2 cellular contexts compared by ENCODE assay signal in genomic region chr7:80500325-80500724, GRCh38.
TF ChIP-seq lines count a peak whose summit lies in the region.

No MANE protein-coding gene starts in this region.

TF ChIP-seq in IMR-90, 13 proteins besides CTCF, POLR2A, EP300 and RAD21:
- TF ChIP-seq CEBPB (IDR thresholded peaks at IDR 0.05; ENCODE audit: low read depth, low read length) (no peak), FOS (IDR thresholded peaks at IDR 0.05; ENCODE audit: low read depth, low read length) (no peak), NFE2L2 (IDR thresholded peaks at IDR 0.05; ENCODE audit: low read depth, low read length) (no peak), ELK1 (IDR thresholded peaks at IDR 0.05; ENCODE audit: borderline replicate concordance, low read depth, low read length) (no peak), USF2 (IDR thresholded peaks at IDR 0.05; ENCODE audit: low read depth, low read length) (no peak), CHD1 (IDR thresholded peaks at IDR 0.05; ENCODE audit: low read depth, low read length) (no peak), RCOR1 (IDR thresholded peaks at IDR 0.05; ENCODE audit: insufficient replicate concordance, low read length) (no peak), MAZ (IDR thresholded peaks at IDR 0.05; ENCODE audit: borderline replicate concordance, low read depth, low read length) (no peak), MXI1 (IDR thresholded peaks at IDR 0.05; ENCODE audit: borderline replicate concordance, low read depth, low read length) (no peak), BHLHE40 (IDR thresholded peaks at IDR 0.05; ENCODE audit: low read depth, low read length) (no peak), RFX5 (IDR thresholded peaks at IDR 0.05; ENCODE audit: low read depth, low read length) (no peak), SMC3 (IDR thresholded peaks at IDR 0.05; ENCODE audit: low read depth, low read length) (no peak), MAFK (IDR thresholded peaks at IDR 0.05; ENCODE audit: low read depth, low read length) (no peak)

TF ChIP-seq in GM12891, 5 proteins besides CTCF, POLR2A, EP300 and RAD21:
- TF ChIP-seq POLR2AphosphoS5 (IDR thresholded peaks at IDR 0.05; ENCODE audit: low read depth, low read length) (no peak), TAF1 (IDR thresholded peaks at IDR 0.05; ENCODE audit: low read depth, low read length) (no peak), SPI1 (IDR thresholded peaks at IDR 0.05; ENCODE audit: low read depth, low read length) (no peak), PAX5 (IDR thresholded peaks at IDR 0.05; ENCODE audit: insufficient read depth, low read length, severe bottlenecking) (no peak), POU2F2 (IDR thresholded peaks at IDR 0.05; ENCODE audit: low read depth, low read length) (no peak)
